In the genomic region with DNA sequence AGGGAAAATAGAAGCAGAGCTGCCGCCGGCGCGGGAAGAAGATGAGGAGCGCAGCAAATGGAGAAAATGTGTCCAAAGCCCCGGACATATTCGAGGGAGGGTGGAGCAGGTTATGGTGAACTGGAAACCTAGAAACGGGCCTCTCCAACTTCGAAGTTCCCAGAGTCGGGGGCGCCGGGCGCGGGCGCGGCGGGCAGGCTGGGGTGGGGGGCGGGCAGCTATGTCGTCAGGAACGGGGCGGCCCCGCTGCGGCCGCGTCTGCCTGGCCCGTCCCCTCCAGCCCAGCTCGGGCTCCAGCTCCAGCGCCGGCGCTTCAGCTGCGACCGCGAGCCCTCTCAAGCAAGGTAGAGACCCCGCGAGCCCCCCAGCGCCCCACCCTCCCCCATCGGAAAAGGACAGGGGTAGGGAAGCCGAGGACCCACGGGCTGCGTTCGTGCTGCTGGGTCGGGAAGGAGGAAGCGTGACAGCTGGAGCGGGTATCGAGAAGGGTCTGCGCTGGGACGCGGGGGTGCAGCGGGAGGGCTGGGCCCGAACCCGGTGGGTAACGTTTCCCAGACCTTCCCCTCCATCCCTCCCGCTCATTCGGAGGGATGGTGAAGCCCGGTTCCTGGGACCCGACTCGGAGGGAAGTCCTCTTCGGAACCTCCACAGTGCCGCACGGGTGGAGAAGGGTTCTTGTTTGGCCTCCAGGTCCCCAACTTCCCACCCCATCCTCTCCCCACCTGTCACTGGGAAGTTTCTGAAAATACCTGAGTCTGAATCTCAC, we compare ENCODE assay signal across 8 cellular contexts. TPM values are rescaled to one million over a fixed set of nuclear protein-coding genes. Genes with fewer than 3 reads are reported as not detected.
A peak's percentile ranks its signal among the peaks of the same experiment; 100 is the strongest.
DNase-seq lines count a peak whose midpoint lies in the region; ATAC-seq, FAIRE-seq and TF ChIP-seq lines count a peak whose summit lies in the region.

No MANE protein-coding gene starts in this region.

- FAIRE-seq in RCC 7860 (lab: Jason Lieb, UNC): no peak

- peaks cover 45% of the 10 kb centered on the region for H3K36me3 Mint-ChIP-seq in activated T-helper 2 cell treated with anti-CD3 and anti-CD28 coated beads, Interferon-gamma antibody, Interleukin-2, Interleukin-4, amounts not matched to agents 10 μg/mL and 5 μg/mL and 100 μg/mL, durations not matched to agents 14 hours and 24 hours and 36 hours (ENCODE audit: low read depth)
- peaks cover 18 to 52% (median 31%) of the 10 kb centered on the region in 3 donors for H3K36me3 Mint-ChIP-seq in naive thymus-derived CD8-positive, alpha-beta T cell

- peaks cover 68% of the 10 kb centered on the region for H3K36me3 ChIP-seq in DOHH2 (ENCODE audit: control insufficient read depth, low read length)

- H3K79me2 ChIP-seq in DOHH2 (ENCODE audit: control insufficient read depth, low read length): peaks cover 57% of the 10 kb centered on the region

- H3K27me3 Mint-ChIP-seq in activated T-helper 2 cell treated with anti-CD3 and anti-CD28 coated beads, Interferon-gamma antibody, Interleukin-2, Interleukin-4, amounts not matched to agents 10 μg/mL and 5 μg/mL and 100 μg/mL, durations not matched to agents 14 hours and 24 hours and 36 hours (ENCODE audit: low read depth): no peaks in the 10 kb centered on the region
- no peaks in the 10 kb centered on the region for H3K27me3 Mint-ChIP-seq in naive thymus-derived CD8-positive, alpha-beta T cell

- peaks cover 49% of the 10 kb centered on the region for H3K4me1 ChIP-seq in DOHH2 (ENCODE audit: control insufficient read depth, low read length)

- TF ChIP-seq CTCF in DOHH2 (IDR thresholded peaks at IDR 0.05; ENCODE audit: low read depth, low read length, poor library complexity, severe bottlenecking) (no peak), fibroblast of villous mesenchyme (IDR thresholded peaks at IDR 0.05; ENCODE audit: insufficient read depth, low read depth, low read length) (no peak)

- H3K4me3 ChIP-seq in DOHH2 (ENCODE audit: low read length) (peak overlapping the region; percentile 95), fibroblast of villous mesenchyme (ENCODE audit: low read depth, low read length) (peak overlapping the region; percentile 83)

- no peak for ATAC-seq in naive thymus-derived CD8-positive, alpha-beta T cell
- no peak for ATAC-seq in HG03565 (IDR thresholded peaks at IDR 0.05; ENCODE audit: unreplicated experiment)
- ATAC-seq in GM18498 (IDR thresholded peaks at IDR 0.05; ENCODE audit: unreplicated experiment): no peak

- peaks cover 57% of the 10 kb centered on the region for H3K4me1 Mint-ChIP-seq in activated T-helper 2 cell treated with anti-CD3 and anti-CD28 coated beads, Interferon-gamma antibody, Interleukin-2, Interleukin-4, amounts not matched to agents 10 μg/mL and 5 μg/mL and 100 μg/mL, durations not matched to agents 14 hours and 24 hours and 36 hours (ENCODE audit: low read depth)
- H3K4me1 Mint-ChIP-seq in naive thymus-derived CD8-positive, alpha-beta T cell: peaks cover 43 to 81% (median 60%) of the 10 kb centered on the region in 4 donors

- DNase-seq in LHCN-M2 (ENCODE audit: low read depth): peak; percentile 14
- no peak for DNase-seq in activated T-helper 2 cell treated with anti-CD3 and anti-CD28 coated beads, Interferon-gamma antibody, Interleukin-2, Interleukin-4, amounts not matched to agents 10 μg/mL and 5 μg/mL and 100 μg/mL, durations not matched to agents 14 hours and 24 hours and 36 hours (ENCODE audit: low spot score)
- peak; percentile 39 for DNase-seq in fibroblast of villous mesenchyme (ENCODE audit: low read depth)
- DNase-seq in naive thymus-derived CD8-positive, alpha-beta T cell: peak in 2 of 10 donors; percentile 28 to 38
- no peak for DNase-seq in RCC 7860 (ENCODE audit: low spot score)

- peak overlapping the region; percentile 98 for H3K27ac Mint-ChIP-seq in activated T-helper 2 cell treated with anti-CD3 and anti-CD28 coated beads, Interferon-gamma antibody, Interleukin-2, Interleukin-4, amounts not matched to agents 10 μg/mL and 5 μg/mL and 100 μg/mL, durations not matched to agents 14 hours and 24 hours and 36 hours
- peak overlapping the region; percentile 93 to 100 (median 98) for H3K27ac Mint-ChIP-seq in naive thymus-derived CD8-positive, alpha-beta T cell

- H3K9me3 Mint-ChIP-seq in activated T-helper 2 cell treated with anti-CD3 and anti-CD28 coated beads, Interferon-gamma antibody, Interleukin-2, Interleukin-4, amounts not matched to agents 10 μg/mL and 5 μg/mL and 100 μg/mL, durations not matched to agents 14 hours and 24 hours and 36 hours: no peaks in the 10 kb centered on the region
- H3K9me3 Mint-ChIP-seq in naive thymus-derived CD8-positive, alpha-beta T cell: no peaks in the 10 kb centered on the region

- H3K27me3 ChIP-seq in DOHH2 (ENCODE audit: control insufficient read depth, low read length): no peaks in the 10 kb centered on the region

- no peaks in the 10 kb centered on the region for H3K9me2 ChIP-seq in DOHH2 (replicated peaks; ENCODE audit: control insufficient read depth, low read length)

- H4K20me1 ChIP-seq in DOHH2 (ENCODE audit: control insufficient read depth, insufficient read depth, low read depth, low read length): no peaks in the 10 kb centered on the region

- H3K9me3 ChIP-seq in DOHH2 (ENCODE audit: control insufficient read depth, insufficient read depth, low read length): no peaks in the 10 kb centered on the region

- intact Hi-C loops in activated T-helper 2 cell treated with anti-CD3 and anti-CD28 coated beads, Interferon-gamma antibody, Interleukin-2, Interleukin-4, amounts not matched to agents 10 μg/mL and 5 μg/mL and 100 μg/mL, durations not matched to agents 14 hours and 24 hours and 36 hours (cut with micrococcal nuclease): loop anchor here (1.0 to 5.0 kb wide), 3 partner anchors 8 to 950 kb away; partner anchors contain the start of genes SUOX and TESPA1

- peak overlapping the region; percentile 97 for H3K27ac ChIP-seq in DOHH2 (ENCODE audit: low read depth, low read length)

- H3K4me2 ChIP-seq in DOHH2 (ENCODE audit: low read length): peak overlapping the region; percentile 93

- H3F3A ChIP-seq in DOHH2 (ENCODE audit: control insufficient read depth, insufficient read depth): peaks cover 29% of the 10 kb centered on the region

- POLR2A ChIA-PET in naive thymus-derived CD8-positive, alpha-beta T cell (lab: Charles Lee): interaction anchor here (0.6 to 12.4 kb wide), 22 partner anchors 5 to 207 kb away, joined by 3 to 293 read pairs (median 6); partner anchors contain the start of genes DGKA, DNAJC14, ORMDL2 and PA2G4

- peak overlapping the region; percentile 99 for H3K4me3 Mint-ChIP-seq in activated T-helper 2 cell treated with anti-CD3 and anti-CD28 coated beads, Interferon-gamma antibody, Interleukin-2, Interleukin-4, amounts not matched to agents 10 μg/mL and 5 μg/mL and 100 μg/mL, durations not matched to agents 14 hours and 24 hours and 36 hours (ENCODE audit: low read depth)
- peak overlapping the region; percentile 93 to 100 (median 98) for H3K4me3 Mint-ChIP-seq in naive thymus-derived CD8-positive, alpha-beta T cell

RNA-seq across cellular contexts. Expression of gene DGKA, which starts 1.0 kb away (rescaled TPM):
- total RNA-seq in LHCN-M2 (2014; rRNA removed) (56.0 and 71.4 TPM in 2 replicates), fibroblast of villous mesenchyme (34.8 and 45.8 TPM in 2 replicates)
- 72.9 TPM for polyA plus RNA-seq in LHCN-M2 (2012)
- 218 and 242 TPM in 2 replicates for total RNA-seq in activated T-helper 2 cell treated with anti-CD3 and anti-CD28 coated beads, Interferon-gamma antibody, Interleukin-2, Interleukin-4, amounts not matched to agents 10 μg/mL and 5 μg/mL and 100 μg/mL, durations not matched to agents 14 hours and 24 hours and 36 hours
- 1,000 to 10,000 TPM; 1,302 to 1,328 TPM for total RNA-seq in naive thymus-derived CD8-positive, alpha-beta T cell
- polyA plus RNA-seq in naive thymus-derived CD8-positive, alpha-beta T cell: 100 to 1,000 TPM; 145 to 378 (median 232) TPM

RNA-seq across cellular contexts. Expression of gene PYM1, which starts 4.3 kb away (rescaled TPM):
- 39.5 and 54.8 TPM in 2 replicates for total RNA-seq in LHCN-M2 (2014; rRNA removed)
- polyA plus RNA-seq in LHCN-M2 (2012): 29.2 TPM
- 37.5 and 43.4 TPM in 2 replicates for total RNA-seq in activated T-helper 2 cell treated with anti-CD3 and anti-CD28 coated beads, Interferon-gamma antibody, Interleukin-2, Interleukin-4, amounts not matched to agents 10 μg/mL and 5 μg/mL and 100 μg/mL, durations not matched to agents 14 hours and 24 hours and 36 hours
- 32.2 and 32.8 TPM in 2 replicates for total RNA-seq in fibroblast of villous mesenchyme
- 10 to 100 TPM; 33.1 to 44.4 TPM for total RNA-seq in naive thymus-derived CD8-positive, alpha-beta T cell
- polyA plus RNA-seq in naive thymus-derived CD8-positive, alpha-beta T cell: 10 to 100 TPM; 54.4 to 65.7 (median 55.0) TPM

RNA-seq across cellular contexts. Expression of gene PMEL, which starts 33.9 kb away (rescaled TPM):
- 0.32 and 0.52 TPM in 2 replicates for total RNA-seq in LHCN-M2 (2014; rRNA removed)
- 0.64 TPM for polyA plus RNA-seq in LHCN-M2 (2012)
- 0.32 and 0.37 TPM in 2 replicates for total RNA-seq in activated T-helper 2 cell treated with anti-CD3 and anti-CD28 coated beads, Interferon-gamma antibody, Interleukin-2, Interleukin-4, amounts not matched to agents 10 μg/mL and 5 μg/mL and 100 μg/mL, durations not matched to agents 14 hours and 24 hours and 36 hours
- 1.3 TPM in 2 replicates for total RNA-seq in fibroblast of villous mesenchyme
- total RNA-seq in naive thymus-derived CD8-positive, alpha-beta T cell: not detected
- under 1 TPM in 1 of 3 donors, not detected in 2; 0.15 TPM for polyA plus RNA-seq in naive thymus-derived CD8-positive, alpha-beta T cell

RNA-seq across cellular contexts. Expression of gene CDK2, which starts 34.7 kb away (rescaled TPM):
- total RNA-seq in LHCN-M2 (2014; rRNA removed): 64.4 and 66.5 TPM in 2 replicates
- polyA plus RNA-seq in LHCN-M2 (2012): 43.7 TPM
- 116 and 121 TPM in 2 replicates for total RNA-seq in activated T-helper 2 cell treated with anti-CD3 and anti-CD28 coated beads, Interferon-gamma antibody, Interleukin-2, Interleukin-4, amounts not matched to agents 10 μg/mL and 5 μg/mL and 100 μg/mL, durations not matched to agents 14 hours and 24 hours and 36 hours
- total RNA-seq in fibroblast of villous mesenchyme: 32.2 and 51.4 TPM in 2 replicates
- 10 to 100 TPM; 27.5 to 30.8 TPM for total RNA-seq in naive thymus-derived CD8-positive, alpha-beta T cell
- 10 to 100 TPM in 1 of 3 donors, 1 to 10 TPM in 2; 8.0 to 12.4 (median 9.5) TPM for polyA plus RNA-seq in naive thymus-derived CD8-positive, alpha-beta T cell

RNA-seq across cellular contexts. Expression of gene RAB5B, which starts 41.9 kb away (rescaled TPM):
- total RNA-seq in LHCN-M2 (2014; rRNA removed) (46.7 and 60.3 TPM in 2 replicates), fibroblast of villous mesenchyme (70.9 and 111 TPM in 2 replicates)
- polyA plus RNA-seq in LHCN-M2 (2012): 58.5 TPM
- total RNA-seq in activated T-helper 2 cell treated with anti-CD3 and anti-CD28 coated beads, Interferon-gamma antibody, Interleukin-2, Interleukin-4, amounts not matched to agents 10 μg/mL and 5 μg/mL and 100 μg/mL, durations not matched to agents 14 hours and 24 hours and 36 hours: 47.9 and 51.0 TPM in 2 replicates
- 10 to 100 TPM; 88.9 to 95.2 TPM for total RNA-seq in naive thymus-derived CD8-positive, alpha-beta T cell
- polyA plus RNA-seq in naive thymus-derived CD8-positive, alpha-beta T cell: 10 to 100 TPM; 61.6 to 69.4 (median 65.9) TPM

Comparison
In these comparisons a context has a peak if more than half of its experiments do, and no peak if none do; other contexts are left out.
1. DNase-seq: peak in LHCN-M2 (single experiment) and fibroblast of villous mesenchyme (single experiment); none in activated T-helper 2 cell treated with anti-CD3 and anti-CD28 coated beads, Interferon-gamma antibody, Interleukin-2, Interleukin-4, amounts not matched to agents 10 μg/mL and 5 μg/mL and 100 μg/mL, durations not matched to agents 14 hours and 24 hours and 36 hours (single experiment) and RCC 7860 (single experiment).